9 cellular contexts compared by ENCODE assay signal in genomic region chr17:45292696-45293412, GRCh38. TPM values are rescaled to one million over a fixed set of nuclear protein-coding genes. Genes with fewer than 3 reads are reported as not detected.
A peak's percentile ranks its signal among the peaks of the same experiment; 100 is the strongest.
DNase-seq lines count a peak whose midpoint lies in the region; ATAC-seq and TF ChIP-seq lines count a peak whose summit lies in the region.
"Had no signal": no experiment of that assay in that cellular context is flagged by ENCODE, and none has a peak within 500 bp of the region (broad histone marks: within the 10 kb centered on the region; RNA-seq: fewer than 3 reads in every experiment).

No MANE protein-coding gene starts in this region.

- H3K27me3 Mint-ChIP-seq in stimulated activated naive CD8-positive, alpha-beta T cell treated with anti-CD3 and anti-CD28 coated beads, Interleukin-15, Interleukin-2, amounts not matched to agents 100 ng/mL and 50 ng/mL, for 24 hours: no peaks in the 10 kb centered on the region
- no peaks in the 10 kb centered on the region for H3K27me3 Mint-ChIP-seq in natural killer cell treated with Interleukin-12 subunit alpha and Interleukin-12 subunit beta and Interleukin-15 and Interleukin-18, amount 100 ng/mL, for 72 hours

- no peaks in the 10 kb centered on the region for H3K9me3 Mint-ChIP-seq in stimulated activated naive CD8-positive, alpha-beta T cell treated with anti-CD3 and anti-CD28 coated beads, Interleukin-15, Interleukin-2, amounts not matched to agents 100 ng/mL and 50 ng/mL, for 24 hours
- H3K9me3 Mint-ChIP-seq in natural killer cell treated with Interleukin-12 subunit alpha and Interleukin-12 subunit beta and Interleukin-15 and Interleukin-18, amount 100 ng/mL, for 72 hours: no peaks in the 10 kb centered on the region

- DNase-seq in stimulated activated naive CD8-positive, alpha-beta T cell treated with anti-CD3 and anti-CD28 coated beads, Interleukin-15, Interleukin-2, amounts not matched to agents 100 U/mL and 50 U/mL, for 24 hours: no peak
- no peak for DNase-seq in natural killer cell treated with Interleukin-12 subunit alpha and Interleukin-12 subunit beta and Interleukin-15 and Interleukin-18, amount 100 ng/mL, for 72 hours (ENCODE audit: low spot score)
- DNase-seq in NCI-H748 (lab: John Stamatoyannopoulos, UW; ENCODE audit: unreplicated experiment) (no peak), GM10266 (ENCODE audit: extremely low spot score) (no peak)
- DNase-seq: NCI-H510A had no signal

- peak overlapping the region; percentile 72 for H3K27ac Mint-ChIP-seq in stimulated activated naive CD8-positive, alpha-beta T cell treated with anti-CD3 and anti-CD28 coated beads, Interleukin-15, Interleukin-2, amounts not matched to agents 100 ng/mL and 50 ng/mL, for 24 hours
- H3K27ac Mint-ChIP-seq in natural killer cell treated with Interleukin-12 subunit alpha and Interleukin-12 subunit beta and Interleukin-15 and Interleukin-18, amount 100 ng/mL, for 72 hours: peak overlapping the region; percentile 68 to 97

- peak overlapping the region; percentile 3 for H3K27ac ChIP-seq in cingulate gyrus (ENCODE audit: low read depth, low read length)

- H3K4me3 Mint-ChIP-seq in stimulated activated naive CD8-positive, alpha-beta T cell treated with anti-CD3 and anti-CD28 coated beads, Interleukin-15, Interleukin-2, amounts not matched to agents 100 ng/mL and 50 ng/mL, for 24 hours: no peak overlapping the region
- H3K4me3 Mint-ChIP-seq in natural killer cell treated with Interleukin-12 subunit alpha and Interleukin-12 subunit beta and Interleukin-15 and Interleukin-18, amount 100 ng/mL, for 72 hours: peak overlapping the region; percentile 62

- peaks cover 76% of the 10 kb centered on the region for H3K4me1 Mint-ChIP-seq in stimulated activated naive CD8-positive, alpha-beta T cell treated with anti-CD3 and anti-CD28 coated beads, Interleukin-15, Interleukin-2, amounts not matched to agents 100 ng/mL and 50 ng/mL, for 24 hours (ENCODE audit: low read depth)
- peaks cover 65 to 66% of the 10 kb centered on the region in 2 donors for H3K4me1 Mint-ChIP-seq in natural killer cell treated with Interleukin-12 subunit alpha and Interleukin-12 subunit beta and Interleukin-15 and Interleukin-18, amount 100 ng/mL, for 72 hours (ENCODE audit: low read depth in 2 of 2)

- TF ChIP-seq CTCF in GM10266 (IDR thresholded peaks at IDR 0.05; ENCODE audit: control insufficient read depth, insufficient read depth, low read depth, missing control alignments): no peak

- no peak for ATAC-seq in stimulated activated naive CD8-positive, alpha-beta T cell treated with anti-CD3 and anti-CD28 coated beads, Interleukin-15, Interleukin-2, amounts not matched to agents 100 U/mL and 50 U/mL, for 24 hours
- ATAC-seq in natural killer cell treated with Interleukin-12 subunit alpha and Interleukin-12 subunit beta and Interleukin-15 and Interleukin-18, amount 100 ng/mL, for 72 hours: no peak
- ATAC-seq in HG02623 (IDR thresholded peaks at IDR 0.05; ENCODE audit: unreplicated experiment): no peak
- no peak for ATAC-seq in HG03135 (IDR thresholded peaks at IDR 0.05; ENCODE audit: unreplicated experiment)

- H3K36me3 Mint-ChIP-seq in stimulated activated naive CD8-positive, alpha-beta T cell treated with anti-CD3 and anti-CD28 coated beads, Interleukin-15, Interleukin-2, amounts not matched to agents 100 ng/mL and 50 ng/mL, for 24 hours (ENCODE audit: low read depth): peaks cover 63% of the 10 kb centered on the region
- peaks cover 6% of the 10 kb centered on the region for H3K36me3 Mint-ChIP-seq in natural killer cell treated with Interleukin-12 subunit alpha and Interleukin-12 subunit beta and Interleukin-15 and Interleukin-18, amount 100 ng/mL, for 72 hours

RNA-seq across cellular contexts. Expression of gene MAP3K14, which starts 24.0 kb away (rescaled TPM):
- total RNA-seq in natural killer cell treated with Interleukin-12 subunit alpha and Interleukin-12 subunit beta and Interleukin-15 and Interleukin-18, amount 100 ng/mL, for 72 hours: 10 to 100 TPM; 65.9 to 75.4 TPM

RNA-seq across cellular contexts. Expression of gene SPATA32, which starts 31.0 kb away (rescaled TPM):
- under 1 TPM; 0.62 to 0.81 TPM for total RNA-seq in natural killer cell treated with Interleukin-12 subunit alpha and Interleukin-12 subunit beta and Interleukin-15 and Interleukin-18, amount 100 ng/mL, for 72 hours
